In genomic region chr5:79672392-79672791, GRCh38 we compare ENCODE assay signal across 38 cellular contexts.
"Had no signal": no experiment of that assay in that cellular context is flagged by ENCODE, and none has a peak within 500 bp of the region (broad histone marks: within the 10 kb centered on the region; RNA-seq: fewer than 3 reads in every experiment).

No MANE protein-coding gene starts in this region.

- ATAC-seq: activated CD4-positive, alpha-beta T cell treated with anti-CD3 and anti-CD28 coated beads for 36 hours; activated CD4-positive, CD25-positive, alpha-beta regulatory T cell treated with anti-CD3 and anti-CD28 coated beads, Interleukin-2, amount 50 U/mL, for 24 hours; activated CD8-positive, alpha-beta T cell treated with anti-CD3 and anti-CD28 coated beads for 36 hours; activated naive CD4-positive, alpha-beta T cell treated with anti-CD3 and anti-CD28 coated beads, Interleukin-2, amount 50 U/mL, for 72 hours; activated T-cell treated with anti-CD3 and anti-CD28 coated beads, Interleukin-2, amount 50 U/mL, for 4 hours; activated T-cell treated with anti-CD3 and anti-CD28 coated beads, Interleukin-2, amount 50 U/mL, for 72 hours; activated T-helper 17 cell treated with anti-CD3 and anti-CD28 coated beads, Interleukin-2, amount 50 U/mL, for 72 hours; body of pancreas; WTC11 had no signal

- DNase-seq: activated CD4-positive, alpha-beta memory T cell treated with anti-CD3 and anti-CD28 coated beads for 36 hours; activated CD4-positive, alpha-beta T cell treated with anti-CD3 and anti-CD28 coated beads for 1 hour; activated CD4-positive, alpha-beta T cell treated with anti-CD3 and anti-CD28 coated beads for 36 hours; activated CD4-positive, alpha-beta T cell treated with anti-CD3 and anti-CD28 coated beads, Interleukin-2, amount 10 ng/mL, durations not matched to agents 24 days and 14 days; activated CD4-positive, alpha-beta T cell treated with anti-CD3 and anti-CD28 coated beads, Interleukin-2, amount 50 U/mL, for 1 hour; activated CD4-positive, alpha-beta T cell treated with anti-CD3 and anti-CD28 coated beads, Interleukin-2, amount 50 U/mL, for 4 hours; activated CD4-positive, CD25-positive, alpha-beta regulatory T cell; activated CD8-positive, alpha-beta memory T cell treated with anti-CD3 and anti-CD28 coated beads, Interleukin-2, amount 50 U/mL, for 4 hours; activated CD8-positive, alpha-beta T cell treated with anti-CD3 and anti-CD28 coated beads for 36 hours; activated effector memory CD4-positive, alpha-beta T cell treated with anti-CD3 and anti-CD28 coated beads, Interleukin-2, amount 50 U/mL, for 16 hours; activated gamma-delta T cell treated with Interleukin-2 at 50 U/mL for 16 hours; activated naive CD4-positive, alpha-beta T cell; activated naive CD4-positive, alpha-beta T cell treated with anti-CD3 and anti-CD28 coated beads for 36 hours; activated naive CD4-positive, alpha-beta T cell treated with anti-CD3 and anti-CD28 coated beads, Interleukin-2, amount 50 U/mL, for 16 hours; activated T-cell treated with anti-CD3 and anti-CD28 coated beads for 4 hours; activated T-cell treated with anti-CD3 and anti-CD28 coated beads, Interleukin-2, amount 50 U/mL, for 1 hour; activated T-cell treated with anti-CD3 and anti-CD28 coated beads, Interleukin-2, amount 50 U/mL, for 4 hours; activated T-cell treated with anti-CD3 and anti-CD28 coated beads, Interleukin-2, amount 50 U/mL, for 72 hours; adrenal gland; amniotic stem cell; aorta; body of pancreas; brain microvascular endothelial cell; central memory CD4-positive, alpha-beta T cell; T-helper 1 cell; T-helper 2 cell; T-helper 9 cell; WERI-Rb-1 had no signal

- H3K36me3 ChIP-seq: breast epithelium had no signal

- H3K27ac Mint-ChIP-seq: activated CD4-positive, alpha-beta memory T cell treated with anti-CD3 and anti-CD28 coated beads for 36 hours; activated CD4-positive, alpha-beta T cell treated with anti-CD3 and anti-CD28 coated beads for 36 hours; activated CD4-positive, alpha-beta T cell treated with anti-CD3 and anti-CD28 coated beads, Interleukin-2, amount 10 ng/mL, durations not matched to agents 24 days and 14 days; activated CD8-positive, alpha-beta T cell treated with anti-CD3 and anti-CD28 coated beads for 36 hours; activated naive CD4-positive, alpha-beta T cell treated with anti-CD3 and anti-CD28 coated beads for 36 hours; activated T-cell treated with anti-CD3 and anti-CD28 coated beads, Interleukin-2, amount 50 U/mL, for 72 hours; activated T-helper 1 cell treated with anti-CD3 and anti-CD28 coated beads, Interleukin-12 subunit alpha, Interleukin-12 subunit beta, Interleukin-2, Interleukin-4 antibody, amounts not matched to agents 30 ng/mL and 10 ng/mL and 1 ng/mL, durations not matched to agents 14 hours and 24 hours and 36 hours; activated T-helper 17 cell treated with anti-CD3 and anti-CD28 coated beads, Interleukin-2, amount 50 U/mL, for 72 hours; T-helper 1 cell treated with Interleukin-12 subunit alpha and Interleukin-12 subunit beta and Interleukin-4 antibody, amounts not matched to agents 30 μg/mL and 1 μg/mL, for 36 hours; T-helper 2 cell treated with Interferon-gamma antibody and Interleukin-4, amounts not matched to agents 5 μg/mL and 100 μg/mL, for 36 hours; WTC11 had no signal

- H3K27me3 Mint-ChIP-seq: activated CD4-positive, alpha-beta memory T cell treated with anti-CD3 and anti-CD28 coated beads for 36 hours; activated CD4-positive, alpha-beta T cell treated with anti-CD3 and anti-CD28 coated beads for 36 hours; activated CD4-positive, alpha-beta T cell treated with anti-CD3 and anti-CD28 coated beads, Interleukin-2, amount 10 ng/mL, durations not matched to agents 24 days and 14 days; activated CD8-positive, alpha-beta T cell treated with anti-CD3 and anti-CD28 coated beads for 36 hours; activated T-helper 17 cell treated with anti-CD3 and anti-CD28 coated beads, Interleukin-2, amount 50 U/mL, for 72 hours had no signal

- H3K9me3 Mint-ChIP-seq: activated CD4-positive, alpha-beta memory T cell treated with anti-CD3 and anti-CD28 coated beads for 36 hours; activated CD4-positive, alpha-beta T cell treated with anti-CD3 and anti-CD28 coated beads, Interleukin-2, amount 10 ng/mL, durations not matched to agents 24 days and 14 days; activated CD8-positive, alpha-beta T cell treated with anti-CD3 and anti-CD28 coated beads for 36 hours; activated naive CD4-positive, alpha-beta T cell treated with anti-CD3 and anti-CD28 coated beads for 36 hours; activated naive CD4-positive, alpha-beta T cell treated with anti-CD3 and anti-CD28 coated beads, Interleukin-2, amount 50 U/mL, for 72 hours; activated T-cell treated with anti-CD3 and anti-CD28 coated beads, Interleukin-2, amount 50 U/mL, for 4 hours; activated T-cell treated with anti-CD3 and anti-CD28 coated beads, Interleukin-2, amount 50 U/mL, for 72 hours; activated T-helper 1 cell treated with anti-CD3 and anti-CD28 coated beads, Interleukin-12 subunit alpha, Interleukin-12 subunit beta, Interleukin-2, Interleukin-4 antibody, amounts not matched to agents 30 ng/mL and 10 ng/mL and 1 ng/mL, durations not matched to agents 14 hours and 24 hours and 36 hours; activated T-helper 17 cell treated with anti-CD3 and anti-CD28 coated beads, Interleukin-2, amount 50 U/mL, for 72 hours; T-helper 1 cell treated with Interleukin-12 subunit alpha and Interleukin-12 subunit beta and Interleukin-4 antibody, amounts not matched to agents 30 μg/mL and 1 μg/mL, for 36 hours; T-helper 2 cell treated with Interferon-gamma antibody and Interleukin-4, amounts not matched to agents 5 μg/mL and 100 μg/mL, for 36 hours; WTC11 had no signal

- H3K4me1 ChIP-seq: adrenal gland, body of pancreas, breast epithelium had no signal

- H3K27me3 ChIP-seq: adrenal gland, body of pancreas, brain microvascular endothelial cell, breast epithelium had no signal

- H3K4me3 ChIP-seq: adrenal gland, body of pancreas, breast epithelium had no signal

- H3K4me3 Mint-ChIP-seq: activated CD4-positive, alpha-beta memory T cell treated with anti-CD3 and anti-CD28 coated beads for 36 hours; activated CD4-positive, alpha-beta T cell treated with anti-CD3 and anti-CD28 coated beads for 36 hours; activated CD4-positive, alpha-beta T cell treated with anti-CD3 and anti-CD28 coated beads, Interleukin-2, amount 10 ng/mL, durations not matched to agents 24 days and 14 days; activated CD8-positive, alpha-beta T cell treated with anti-CD3 and anti-CD28 coated beads for 36 hours; activated naive CD4-positive, alpha-beta T cell treated with anti-CD3 and anti-CD28 coated beads for 36 hours; activated T-cell treated with anti-CD3 and anti-CD28 coated beads, Interleukin-2, amount 50 U/mL, for 4 hours; activated T-cell treated with anti-CD3 and anti-CD28 coated beads, Interleukin-2, amount 50 U/mL, for 72 hours; activated T-helper 1 cell treated with anti-CD3 and anti-CD28 coated beads, Interleukin-12 subunit alpha, Interleukin-12 subunit beta, Interleukin-2, Interleukin-4 antibody, amounts not matched to agents 30 ng/mL and 10 ng/mL and 1 ng/mL, durations not matched to agents 14 hours and 24 hours and 36 hours; activated T-helper 17 cell treated with anti-CD3 and anti-CD28 coated beads, Interleukin-2, amount 50 U/mL, for 72 hours; T-helper 1 cell treated with Interleukin-12 subunit alpha and Interleukin-12 subunit beta and Interleukin-4 antibody, amounts not matched to agents 30 μg/mL and 1 μg/mL, for 36 hours; T-helper 2 cell treated with Interferon-gamma antibody and Interleukin-4, amounts not matched to agents 5 μg/mL and 100 μg/mL, for 36 hours; WTC11 had no signal

- H3K4me1 Mint-ChIP-seq: activated CD4-positive, alpha-beta T cell treated with anti-CD3 and anti-CD28 coated beads for 36 hours had no signal

- FAIRE-seq: astrocyte, TTC549 had no signal

- H3K9me3 ChIP-seq: adrenal gland, body of pancreas, breast epithelium had no signal

- H3K27ac ChIP-seq: adrenal gland, body of pancreas, brain microvascular endothelial cell, breast epithelium, WERI-Rb-1 had no signal
